8 cellular contexts compared by ENCODE assay signal in genomic region chr1:15696956-15697521, GRCh38. TPM values are rescaled to one million over a fixed set of nuclear protein-coding genes. Genes with fewer than 3 reads are reported as not detected.
DNase-seq lines count a peak whose midpoint lies in the region; ATAC-seq and TF ChIP-seq lines count a peak whose summit lies in the region.

No MANE protein-coding gene starts in this region.

- ATAC-seq in GM19397 (IDR thresholded peaks at IDR 0.05; ENCODE audit: unreplicated experiment) (peak; percentile 92), HG03439 (IDR thresholded peaks at IDR 0.05; ENCODE audit: unreplicated experiment) (peak; percentile 91)

- intact Hi-C loops in stomach (cut with DNase I; ENCODE audit: low total_unique reads): no loop called here

- 49 to 69% (median 64%) methylated on average over 10 of the region's 10 CpGs for WGBS in stomach, 5 donors

- no peaks in the 10 kb centered on the region for H3K9me3 ChIP-seq in stomach

- TF ChIP-seq EP300 in stomach (IDR thresholded peaks at IDR 0.05): no peak

- peaks cover 0 to 20% (median 8%) of the 10 kb centered on the region in 4 donors for H3K36me3 ChIP-seq in stomach

- peak overlapping the region in 4 of 5 donors; percentile 7 to 71 (median 32) for H3K27ac ChIP-seq in stomach

- no peak for TF ChIP-seq CTCF in stomach (IDR thresholded peaks at IDR 0.05)

- H3K4me1 ChIP-seq in stomach: peaks cover 15 to 53% (median 31%) of the 10 kb centered on the region in 4 donors

- H3K27me3 ChIP-seq in stomach: no peaks in the 10 kb centered on the region

- TF ChIP-seq POLR2A in stomach (IDR thresholded peaks at IDR 0.05): no peak

- DNase-seq in CD1c-positive myeloid dendritic cell (ENCODE audit: extremely low spot score) (peak; percentile 90), hippocampal formation (lab: John Stamatoyannopoulos, UW) (peak; percentile 35 to 68), stomach (no peak), HCEC 1CT (no peak), DMS 273 (lab: John Stamatoyannopoulos, UW; ENCODE audit: unreplicated experiment) (no peak)
- DNase-seq in activated CD4-positive, alpha-beta T cell treated with anti-CD3 and anti-CD28 coated beads, Interleukin-2, amount 50 U/mL, for 48 hours: peak; percentile 16 to 35

- H3K4me3 ChIP-seq in stomach: peak overlapping the region in 1 of 4 donors; percentile 28

RNA-seq across cellular contexts. Expression of gene PLEKHM2, which starts 12.9 kb away (rescaled TPM):
- 10 to 100 TPM; 22.3 to 63.0 (median 36.2) TPM for total RNA-seq in stomach
- polyA plus RNA-seq in stomach: 10 to 100 TPM; 19.3 to 33.9 (median 25.2) TPM

RNA-seq across cellular contexts. Expression of gene SLC25A34, which starts 39.0 kb away (rescaled TPM):
- total RNA-seq in stomach: 10 to 100 TPM in 2 of 5 donors, 1 to 10 TPM in 2, not detected in 1; 1.8 to 16.9 (median 7.5) TPM
- polyA plus RNA-seq in stomach: 1 to 10 TPM in 2 of 3 donors, under 1 TPM in 1; 0.75 to 4.1 (median 1.9) TPM

RNA-seq across cellular contexts. Expression of gene TMEM82, which starts 45.3 kb away (rescaled TPM):
- total RNA-seq in stomach: 1 to 10 TPM in 2 of 5 donors, not detected in 3; 2.2 to 4.9 TPM
- under 1 TPM in 2 of 3 donors, not detected in 1; 0.10 to 0.75 TPM for polyA plus RNA-seq in stomach

Comparison
In these comparisons a context has a peak if more than half of its experiments do, and no peak if none do; other contexts are left out.
1. DNase-seq: peak in CD1c-positive myeloid dendritic cell (single experiment), activated CD4-positive, alpha-beta T cell treated with anti-CD3 and anti-CD28 coated beads, Interleukin-2, amount 50 U/mL, for 48 hours (2 of 2) and hippocampal formation (2 of 2); none in stomach (single experiment), HCEC 1CT (single experiment) and DMS 273 (single experiment).